In genomic region chr3:184592411-184593200, GRCh38 we compare ENCODE assay signal across 14 cellular contexts. TPM values are rescaled to one million over a fixed set of nuclear protein-coding genes. Genes with fewer than 3 reads are reported as not detected.
DNase-seq lines count a peak whose midpoint lies in the region; ATAC-seq and TF ChIP-seq lines count a peak whose summit lies in the region.
"Had no signal": no experiment of that assay in that cellular context is flagged by ENCODE, and none has a peak within 500 bp of the region (broad histone marks: within the 10 kb centered on the region; RNA-seq: fewer than 3 reads in every experiment).

No MANE protein-coding gene starts in this region.

- CTCF ChIA-PET in BJ (lab: Yijun Ruan, JAX): interaction anchor here (0.8 to 1.4 kb wide), 4 partner anchors 8 to 134 kb away, joined by 3 to 4 read pairs (median 4); partner anchors contain the start of gene EPHB3

- no peak for ATAC-seq in GM18907 (IDR thresholded peaks at IDR 0.05; ENCODE audit: unreplicated experiment)
- ATAC-seq: activated naive CD4-positive, alpha-beta T cell treated with anti-CD3 and anti-CD28 coated beads, Interleukin-2, amount 50 U/mL, for 72 hours had no signal

- no peaks in the 10 kb centered on the region for H3K9me3 ChIP-seq in esophagus muscularis mucosa

- H3K9me3 Mint-ChIP-seq in neural crest cell: no peaks in the 10 kb centered on the region
- H3K9me3 Mint-ChIP-seq: activated naive CD4-positive, alpha-beta T cell treated with anti-CD3 and anti-CD28 coated beads, Interleukin-2, amount 50 U/mL, for 72 hours had no signal

- H3K36me3 ChIP-seq in BJ (ENCODE audit: control insufficient read depth, insufficient read depth, low read length) (no peaks in the 10 kb centered on the region), esophagus muscularis mucosa (peaks cover 0 to 5% (median 0%) of the 10 kb centered on the region in 4 donors)

- TF ChIP-seq CTCF in BJ (IDR thresholded peaks at IDR 0.05; ENCODE audit: insufficient read depth, low read depth, low read length): no peak
- TF ChIP-seq CTCF in esophagus muscularis mucosa (IDR thresholded peaks at IDR 0.05): no peak
- TF ChIP-seq CTCF in neural crest cell (conservative IDR thresholded peaks at IDR 0.05): no peak

- H3K27me3 ChIP-seq in BJ (ENCODE audit: control insufficient read depth, insufficient read depth, low read length) (0 out of 2 replicates have a peak, but pooled peaks cover 2% of the 10 kb centered on the region), esophagus muscularis mucosa (no peaks in the 10 kb centered on the region)

- POLR2A ChIA-PET in BJ (lab: Charles Lee): no interaction called here

- peaks cover 48% of the 10 kb centered on the region for H3K4me1 Mint-ChIP-seq in neural crest cell

- H3K4me1 ChIP-seq in esophagus muscularis mucosa: peaks cover 5 to 25% (median 23%) of the 10 kb centered on the region in 4 donors

- no peak for TF ChIP-seq POLR2A in esophagus muscularis mucosa (IDR thresholded peaks at IDR 0.05; ENCODE audit: low read depth)

- H3K27ac Mint-ChIP-seq in neural crest cell (ENCODE audit: unreplicated experiment): no peak overlapping the region
- H3K27ac Mint-ChIP-seq: activated naive CD4-positive, alpha-beta T cell treated with anti-CD3 and anti-CD28 coated beads, Interleukin-2, amount 50 U/mL, for 72 hours had no signal

- peak overlapping the region; percentile 12 for H3K4me3 Mint-ChIP-seq in neural crest cell

- H3K36me3 Mint-ChIP-seq in neural crest cell (ENCODE audit: low read depth): no peaks in the 10 kb centered on the region
- H3K36me3 Mint-ChIP-seq: activated naive CD4-positive, alpha-beta T cell treated with anti-CD3 and anti-CD28 coated beads, Interleukin-2, amount 50 U/mL, for 72 hours had no signal

- DNase-seq in BJ (ENCODE audit: low read depth) (peak; percentile 10), NCI-H526 treated with DMSO at 0.1 percent for 48 hours (lab: John Stamatoyannopoulos, UW) (peak; percentile 45), esophagus muscularis mucosa (ENCODE audit: extremely low spot score) (no peak), neural crest cell (ENCODE audit: low read depth, low spot score) (no peak), NCI-H187 (lab: John Stamatoyannopoulos, UW) (no peak), SKM-1 (lab: John Stamatoyannopoulos, UW; ENCODE audit: unreplicated experiment) (no peak), HUDEP-2 (lab: John Stamatoyannopoulos, UW; ENCODE audit: unreplicated experiment in 76 of 76) (no peak)
- DNase-seq: activated CD8-positive, alpha-beta memory T cell treated with anti-CD3 and anti-CD28 coated beads for 24 hours; head of caudate nucleus; NCI-H1105 treated with DMSO at 0.1 percent for 48 hours; T-helper 2 cell had no signal

- H3K27me3 Mint-ChIP-seq in neural crest cell (ENCODE audit: low read depth): no peaks in the 10 kb centered on the region

- TF ChIP-seq EP300 in esophagus muscularis mucosa (IDR thresholded peaks at IDR 0.05): no peak

- no peak overlapping the region for H3K4me3 ChIP-seq in BJ (ENCODE audit: low read depth, low read length)
- no peak overlapping the region for H3K4me3 ChIP-seq in esophagus muscularis mucosa
- H3K4me3 ChIP-seq: skin epidermis had no signal

- intact Hi-C loops in esophagus muscularis mucosa (cut with DNase I): no loop called here

- H3K27ac ChIP-seq in esophagus muscularis mucosa (replicated peaks in 1 of 4): peak overlapping the region in 3 of 4 donors; percentile 16 to 44 (median 28)

- 52% methylated on average over 10 of the region's 15 CpGs for WGBS in esophagus muscularis mucosa

RNA-seq across cellular contexts. Expression of gene EPHB3, which starts 31.0 kb away (rescaled TPM):
- polyA plus RNA-seq in BJ (2011; rRNA removed): 1.1 and 3.3 TPM in 2 replicates
- polyA minus RNA-seq in BJ (2011; rRNA and poly(A)+ RNA removed): 4.1 and 5.9 TPM in 2 replicates
- total RNA-seq in esophagus muscularis mucosa (1 to 10 TPM; 1.5 to 6.1 (median 3.5) TPM), neural crest cell (9.7 and 13.4 TPM in 2 replicates)

Comparison
In these comparisons a context has a peak if more than half of its experiments do, and no peak if none do; other contexts are left out.
1. DNase-seq: peak in BJ (single experiment) and NCI-H526 treated with DMSO at 0.1 percent for 48 hours (single experiment); none in esophagus muscularis mucosa (single experiment), neural crest cell (single experiment), NCI-H187 (0 of 2), SKM-1 (single experiment) and HUDEP-2 (0 of 76).